ENCODE assay signal across 9 cellular contexts in genomic region chr19:34676697-34677385, GRCh38. TPM values are rescaled to one million over a fixed set of nuclear protein-coding genes. Genes with fewer than 3 reads are reported as not detected.
DNase-seq lines count a peak whose midpoint lies in the region; ATAC-seq and TF ChIP-seq lines count a peak whose summit lies in the region.
"Had no signal": no experiment of that assay in that cellular context is flagged by ENCODE, and none has a peak within 500 bp of the region (broad histone marks: within the 10 kb centered on the region; RNA-seq: fewer than 3 reads in every experiment).

Gene SCGB2B2 (minus strand): TSS chr19:34677159. CDS start chr19:34594563, 82,596 bp downstream.

- peak within 1 kb of the TSS; percentile 91 for H3K4me3 Mint-ChIP-seq in activated naive CD8-positive, alpha-beta T cell treated with anti-CD3 and anti-CD28 coated beads, Interleukin-2, amount 10 ng/mL, durations not matched to agents 7 days and 5 days

- CTCF ChIA-PET in OCI-LY7 (lab: Charles Lee; ENCODE audit: unreplicated experiment), result interaction anchor here (0.9 kb wide), 1 partner anchor 13 kb away, joined by 5 read pairs; no protein-coding TSS in a partner anchor

- WGBS in right cardiac atrium, result 5% methylated on average over 26 of the region's 26 CpGs
- WGBS in psoas muscle, 3 donors, result 5% methylated on average over 25 to 26 of the region's 26 CpGs

- H3K4me3 ChIP-seq in OCI-LY7 (ENCODE audit: low read depth, low read length, poor library complexity, severe bottlenecking) (peak within 1 kb of the TSS; percentile 80), right cardiac atrium (ENCODE audit: low read length) (peak within 1 kb of the TSS; percentile 78), psoas muscle (peak within 1 kb of the TSS; percentile 83)

- H4K20me1 ChIP-seq in OCI-LY7 (ENCODE audit: insufficient read depth, low read length), result no peaks in the 10 kb centered on the region

- H3K36me3 Mint-ChIP-seq in activated naive CD8-positive, alpha-beta T cell treated with anti-CD3 and anti-CD28 coated beads, Interleukin-2, amount 10 ng/mL, durations not matched to agents 7 days and 5 days, result peaks cover 45% of the 10 kb centered on the region

- peaks cover 7% of the 10 kb centered on the region; the same call in 1 of the 2 replicates for H3K79me2 ChIP-seq in OCI-LY7 (ENCODE audit: insufficient read depth, low read depth, low read length)

- TSS peak; percentile 75 for BruUV-seq in OCI-LY7 (replicated peaks; lab: Mats Ljungman, UMichigan)

- peaks cover 28% of the 10 kb centered on the region for H3K36me3 ChIP-seq in OCI-LY7 (ENCODE audit: insufficient read depth, low read length)
- H3K36me3 ChIP-seq in psoas muscle (ENCODE audit: insufficient read depth in 1 of 2, low read depth in 1 of 2), result peaks cover 6 to 32% of the 10 kb centered on the region in 2 donors

- no peaks in the 10 kb centered on the region for H3K9me2 ChIP-seq in OCI-LY7 (ENCODE audit: insufficient read depth, low read length)

- peaks cover 11% of the 10 kb centered on the region for H3K4me1 Mint-ChIP-seq in activated naive CD8-positive, alpha-beta T cell treated with anti-CD3 and anti-CD28 coated beads, Interleukin-2, amount 10 ng/mL, durations not matched to agents 7 days and 5 days

- peaks cover 4% of the 10 kb centered on the region for H3K27me3 Mint-ChIP-seq in activated naive CD8-positive, alpha-beta T cell treated with anti-CD3 and anti-CD28 coated beads, Interleukin-2, amount 10 ng/mL, durations not matched to agents 7 days and 5 days

- H3K27ac ChIP-seq in OCI-LY7 (ENCODE audit: low read depth, low read length, poor library complexity, severe bottlenecking) (peak within 1 kb of the TSS; percentile 66), right cardiac atrium (ENCODE audit: low read length) (peak within 1 kb of the TSS; percentile 99), psoas muscle (peak within 1 kb of the TSS; percentile 98)

- peak within 1 kb of the TSS; percentile 96 for H2AFZ ChIP-seq in OCI-LY7 (ENCODE audit: low read length)

- ATAC-seq in GM21717 (IDR thresholded peaks at IDR 0.05; ENCODE audit: unreplicated experiment) (peak; percentile 50), right cardiac atrium (peak; percentile 87 to 88), psoas muscle (peak; percentile 71 to 80 (median 72))
- ATAC-seq in activated naive CD8-positive, alpha-beta T cell treated with anti-CD3 and anti-CD28 coated beads, Interleukin-2, amount 10 ng/mL, durations not matched to agents 7 days and 5 days (ENCODE audit: low read depth), result peak; percentile 65

- intact Hi-C loops in OCI-LY7 (cut with micrococcal nuclease; ENCODE audit: unreplicated experiment), result loop anchor here (1.0 kb wide), 1 partner anchor 56 kb away; no protein-coding TSS in a partner anchor
- intact Hi-C loops in right cardiac atrium (cut with DNase I), result no loop called here
- intact Hi-C loops in psoas muscle (cut with DNase I), result loop anchor here (5.0 to 10.0 kb wide), 2 partner anchors 35 to 58 kb away; partner anchors contain the start of gene ZNF181 (in 1 of the 2)

- POLR2A ChIA-PET in OCI-LY7 (lab: Charles Lee), result interaction anchor here (0.6 to 1.2 kb wide), 7 partner anchors 10 to 83 kb away, joined by 3 to 6 read pairs (median 4); partner anchors contain the start of gene ZNF181
- POLR2A ChIA-PET in activated naive CD8-positive, alpha-beta T cell treated with anti-CD3 and anti-CD28 coated beads, Interleukin-2, amount 10 ng/mL, durations not matched to agents 7 days and 5 days (lab: Charles Lee), result interaction anchor here (1.0 to 2.4 kb wide), 8 partner anchors 10 to 542 kb away, joined by 3 to 12 read pairs (median 5); partner anchors contain the start of genes UBA2, ZNF181, ZNF30 and ZNF599

- TF ChIP-seq CTCF in OCI-LY7 (conservative IDR thresholded peaks at IDR 0.05; ENCODE audit: low read length), result no peak
- peak; percentile 16 for TF ChIP-seq CTCF in psoas muscle (IDR thresholded peaks at IDR 0.05)

- peak within 1 kb of the TSS; percentile 92 for H3K27ac Mint-ChIP-seq in activated naive CD8-positive, alpha-beta T cell treated with anti-CD3 and anti-CD28 coated beads, Interleukin-2, amount 10 ng/mL, durations not matched to agents 7 days and 5 days

- H3K4me1 ChIP-seq in OCI-LY7 (ENCODE audit: insufficient read depth, low read length, poor library complexity, severe bottlenecking), result peaks cover 20% of the 10 kb centered on the region
- H3K4me1 ChIP-seq in right cardiac atrium (ENCODE audit: control insufficient read depth, insufficient read depth, low read length), result peaks cover 2% of the 10 kb centered on the region
- H3K4me1 ChIP-seq in psoas muscle, result peaks cover 44% of the 10 kb centered on the region

- peaks cover 17% of the 10 kb centered on the region for H3K9me3 Mint-ChIP-seq in activated naive CD8-positive, alpha-beta T cell treated with anti-CD3 and anti-CD28 coated beads, Interleukin-2, amount 10 ng/mL, durations not matched to agents 7 days and 5 days

- H3K9me3 ChIP-seq in OCI-LY7 (ENCODE audit: low read length) (peaks cover 13% of the 10 kb centered on the region), right cardiac atrium (ENCODE audit: control insufficient read depth, low read length) (peaks cover under 1% of the 10 kb centered on the region), psoas muscle (peaks cover 6% of the 10 kb centered on the region)

- DNase-seq in GM03348 (ENCODE audit: low spot score) (peak; percentile 84), HuH-7.5 (ENCODE audit: low spot score) (peak; percentile 37), OCI-LY7 (ENCODE audit: low spot score) (peak; percentile 77), right cardiac atrium (peak in 2 of 3 donors; percentile 65 to 82), psoas muscle (no peak), CD1c-positive myeloid dendritic cell (ENCODE audit: extremely low spot score) (no peak)
- peak; percentile 69 for DNase-seq in activated naive CD8-positive, alpha-beta T cell treated with anti-CD3 and anti-CD28 coated beads, Interleukin-2, amount 10 ng/mL, durations not matched to agents 7 days and 5 days

- peak within 1 kb of the TSS; percentile 78 for H3K4me2 ChIP-seq in OCI-LY7 (ENCODE audit: low read length)

- H3K27me3 ChIP-seq in right cardiac atrium (ENCODE audit: control insufficient read depth, insufficient read depth) (no peaks in the 10 kb centered on the region), psoas muscle (ENCODE audit: insufficient read depth in 3 of 3, low read length in 2 of 3) (no peaks in the 10 kb centered on the region)

RNA-seq across cellular contexts. Expression of gene SCGB2B2, which starts in this region (rescaled TPM):
- total RNA-seq in OCI-LY7 (2014; rRNA removed; shearing (Covaris generic)), result 0.54 TPM in 1 of 2 replicates, not detected in the other
- total RNA-seq in OCI-LY7 (2022) (1.7 and 2.2 TPM in 2 replicates), right cardiac atrium (under 1 TPM; 0.37 to 0.72 (median 0.55) TPM), psoas muscle (1 to 10 TPM in 1 of 4 donors, under 1 TPM in 3; 0.17 to 1.0 (median 0.41) TPM)
- total RNA-seq in activated naive CD8-positive, alpha-beta T cell treated with anti-CD3 and anti-CD28 coated beads, Interleukin-2, amount 10 ng/mL, durations not matched to agents 7 days and 5 days, result under 1 TPM; 0.26 to 0.67 TPM
- polyA plus RNA-seq in right cardiac atrium (0.68 TPM), psoas muscle (1 to 10 TPM in 1 of 3 donors, under 1 TPM in 2; 0.13 to 1.1 (median 0.14) TPM)
- total RNA-seq: lung microvascular endothelial cell had no signal

Comparison
In these comparisons a context has a peak if more than half of its experiments do, and no peak if none do; other contexts are left out.
1. Peak in DNase-seq and ATAC-seq in activated naive CD8-positive, alpha-beta T cell treated with anti-CD3 and anti-CD28 coated beads, Interleukin-2, amount 10 ng/mL, durations not matched to agents 7 days and 5 days; RNA of the gene not detected or under 1 TPM.
2. Peak in DNase-seq, ATAC-seq, H3K4me3 ChIP-seq and H3K27ac ChIP-seq in right cardiac atrium; RNA of the gene not detected or under 1 TPM.
3. DNase-seq: peak in GM03348 (single experiment), HuH-7.5 (single experiment) and OCI-LY7 (single experiment); none in psoas muscle (0 of 2) and CD1c-positive myeloid dendritic cell (single experiment).
4. intact Hi-C loops: an anchor here in OCI-LY7 (1.0 kb wide) and psoas muscle (5.0 to 10.0 kb wide); none called in right cardiac atrium.
5. Peak in every context shown above with its lines, with median percentiles within 50 percentile points of each other: ATAC-seq, H3K27ac ChIP-seq and H3K4me3 ChIP-seq.